In the genomic region with DNA sequence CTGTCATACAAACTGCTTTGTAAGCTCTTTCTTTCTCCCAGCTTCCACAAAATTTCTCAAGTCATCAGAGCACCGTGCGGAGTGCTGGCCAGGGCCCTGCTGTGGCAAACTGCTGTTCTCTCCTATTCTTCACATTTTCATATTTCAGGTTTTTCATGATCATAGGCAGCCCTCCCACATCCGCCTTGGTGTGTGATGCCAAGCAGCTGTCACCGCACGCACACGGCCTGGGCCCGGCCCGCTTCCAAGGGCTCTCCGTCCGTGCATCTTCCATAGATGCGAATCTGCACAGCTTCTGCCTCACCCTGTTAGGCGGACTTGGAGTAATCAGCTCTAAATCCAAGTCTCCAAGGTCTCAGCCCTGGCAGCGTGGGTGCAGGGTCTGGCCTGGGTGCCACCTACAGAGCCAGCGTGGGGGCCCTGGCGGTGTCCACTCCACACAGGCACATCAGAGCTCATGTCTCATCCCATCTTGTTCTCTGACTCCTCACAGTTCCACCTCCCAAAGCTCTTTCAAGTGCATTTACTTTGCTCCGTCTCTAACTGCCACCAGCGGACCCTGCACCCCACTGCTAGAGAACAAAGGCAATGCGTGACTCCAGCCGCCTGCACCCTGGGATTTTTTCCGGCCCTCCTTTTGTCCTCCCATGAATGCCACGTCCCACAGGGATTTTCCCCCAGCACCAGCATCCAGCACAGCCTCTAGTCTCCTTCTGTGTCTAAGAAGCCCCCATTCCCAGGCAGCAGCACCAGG, we compare ENCODE assay signal across 14 cellular contexts. TPM values are rescaled to one million over a fixed set of nuclear protein-coding genes. Genes with fewer than 3 reads are reported as not detected.
DNase-seq lines count a peak whose midpoint lies in the region; ATAC-seq and TF ChIP-seq lines count a peak whose summit lies in the region.
"Had no signal": no experiment of that assay in that cellular context is flagged by ENCODE, and none has a peak within 500 bp of the region (broad histone marks: within the 10 kb centered on the region; RNA-seq: fewer than 3 reads in every experiment).

No MANE protein-coding gene starts in this region.

- peaks cover 68% of the 10 kb centered on the region for H4K20me1 ChIP-seq in osteoblast (ENCODE audit: insufficient read depth, low read length)

- peaks cover 8% of the 10 kb centered on the region for H3K4me1 ChIP-seq in osteoblast (ENCODE audit: insufficient read depth, low read length)

- no peaks in the 10 kb centered on the region for H3K36me3 ChIP-seq in osteoblast (ENCODE audit: insufficient read depth, low read length)
- no peaks in the 10 kb centered on the region for H3K36me3 ChIP-seq in brain microvascular endothelial cell (replicated peaks)

- H3K4me3 ChIP-seq in osteoblast (ENCODE audit: insufficient read depth, low read length) = no peak overlapping the region
- H3K4me3 ChIP-seq in brain microvascular endothelial cell (ENCODE audit: low read depth, low read length) = no peak overlapping the region
- H3K4me3 ChIP-seq: smooth muscle cell had no signal

- no peaks in the 10 kb centered on the region for H3K27me3 ChIP-seq in osteoblast (ENCODE audit: insufficient read depth, low read length)
- H3K27me3 ChIP-seq in brain microvascular endothelial cell (replicated peaks) = no peaks in the 10 kb centered on the region

- no peak overlapping the region for H3K4me2 ChIP-seq in osteoblast (ENCODE audit: insufficient read depth, low read length)
- H3K4me2 ChIP-seq: smooth muscle cell had no signal

- peaks cover 95% of the 10 kb centered on the region for H3K79me2 ChIP-seq in osteoblast (ENCODE audit: insufficient read depth, low read length)

- no peak for TF ChIP-seq CTCF in osteoblast (IDR thresholded peaks at IDR 0.05; ENCODE audit: extremely low read depth, low read depth, low read length)
- TF ChIP-seq CTCF in brain microvascular endothelial cell (IDR thresholded peaks at IDR 0.05; ENCODE audit: low read depth, low read length, missing control alignments) = no peak

- no peak overlapping the region for H2AFZ ChIP-seq in osteoblast (ENCODE audit: low read length)

- H3K9me3 ChIP-seq in osteoblast (ENCODE audit: low read depth, low read length) = no peaks in the 10 kb centered on the region

- in situ Hi-C loops in brain microvascular endothelial cell (cut with HindIII; ENCODE audit: low pct_ligation_motif_present, low sequenced_read_pairs) = no loop called here

- ATAC-seq in GM18511 (IDR thresholded peaks at IDR 0.05; ENCODE audit: unreplicated experiment) (no peak), HG03439 (IDR thresholded peaks at IDR 0.05; ENCODE audit: unreplicated experiment) (no peak)
- ATAC-seq: PC-3 had no signal

- H3K27ac ChIP-seq in osteoblast (ENCODE audit: low read depth, low read length) (no peak overlapping the region), brain microvascular endothelial cell (no peak overlapping the region)

- DNase-seq in COR-L47 (lab: John Stamatoyannopoulos, UW) (peak; percentile 68), NCI-H345 (lab: John Stamatoyannopoulos, UW) (peak; percentile 29), fibroblast of gingiva (ENCODE audit: low read depth) (peak; percentile 13), osteoblast (ENCODE audit: insufficient read length, low spot score, missing footprints) (peak; percentile 63), brain microvascular endothelial cell (no peak), Kasumi-1 (lab: John Stamatoyannopoulos, UW) (no peak)
- DNase-seq: activated naive CD4-positive, alpha-beta T cell treated with anti-CD3 and anti-CD28 coated beads, Interleukin-2, amount 50 U/mL, for 16 hours; CD4-positive, CD25-positive, alpha-beta regulatory T cell; effector memory CD4-positive, alpha-beta T cell; NCI-H2029; PC-3 had no signal

RNA-seq across cellular contexts. Expression of a gene that starts 27.2 kb away (rescaled TPM):
- 104 and 107 TPM in 2 replicates for total RNA-seq in osteoblast

Comparison
In these comparisons a context has a peak if more than half of its experiments do, and no peak if none do; other contexts are left out.
1. DNase-seq: peak in COR-L47 (single experiment), NCI-H345 (single experiment), fibroblast of gingiva (single experiment) and osteoblast (single experiment); none in brain microvascular endothelial cell (single experiment) and Kasumi-1 (0 of 2).